Comparison of ENCODE assay signal across 1 cellular context in genomic region chr2:9554841-9555337, GRCh38.
TF ChIP-seq lines count a peak whose summit lies in the region.

No MANE protein-coding gene starts in this region.

TF ChIP-seq in K562, 482 proteins besides CTCF, POLR2A, EP300 and RAD21 (continued from another document):
- 0 out of 2 replicates have a peak, but pooled peaks have one; percentile 81 for TF ChIP-seq ATF6 (CRISPR knock-in tag; IDR thresholded peaks at IDR 0.05)
- TF ChIP-seq AFF4 (CRISPR knock-in tag; IDR thresholded peaks at IDR 0.05), result no peak
- TF ChIP-seq MLLT1 (IDR thresholded peaks at IDR 0.05), result peak; percentile 72 to 84
- TF ChIP-seq, protein P1, sequence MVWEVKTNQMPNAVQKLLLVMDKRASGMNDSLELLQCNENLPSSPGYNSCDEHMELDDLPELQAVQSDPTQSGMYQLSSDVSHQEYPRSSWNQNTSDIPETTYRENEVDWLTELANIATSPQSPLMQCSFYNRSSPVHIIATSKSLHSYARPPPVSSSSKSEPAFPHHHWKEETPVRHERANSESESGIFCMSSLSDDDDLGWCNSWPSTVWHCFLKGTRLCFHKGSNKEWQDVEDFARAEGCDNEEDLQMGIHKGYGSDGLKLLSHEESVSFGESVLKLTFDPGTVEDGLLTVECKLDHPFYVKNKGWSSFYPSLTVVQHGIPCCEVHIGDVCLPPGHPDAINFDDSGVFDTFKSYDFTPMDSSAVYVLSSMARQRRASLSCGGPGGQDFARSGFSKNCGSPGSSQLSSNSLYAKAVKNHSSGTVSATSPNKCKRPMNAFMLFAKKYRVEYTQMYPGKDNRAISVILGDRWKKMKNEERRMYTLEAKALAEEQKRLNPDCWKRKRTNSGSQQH (CRISPR knock-in tag; IDR thresholded peaks at IDR 0.05), result 0 out of 2 replicates have a peak, but pooled peaks have one; percentile 22
- peak in 1 of 2 experiments; percentile 34; a peak in 2 of 4 replicates for TF ChIP-seq FOXK2 (conservative IDR thresholded peaks at IDR 0.05 in 1 of 2, IDR thresholded peaks at IDR 0.05 in 1 of 2; ENCODE audit: low read depth in 2 of 2)
- 0 out of 2 replicates have a peak, but pooled peaks have one; percentile 39 for TF ChIP-seq RFX7 (CRISPR knock-in tag; IDR thresholded peaks at IDR 0.05)
- TF ChIP-seq GATAD2B (IDR thresholded peaks at IDR 0.05; ENCODE audit: borderline replicate concordance), result no peak
- no peak for TF ChIP-seq TBP (optimal IDR thresholded peaks at IDR 0.05; ENCODE audit: low read depth, low read length)
